ENCODE assay signal across 18 cellular contexts in the genomic region with DNA sequence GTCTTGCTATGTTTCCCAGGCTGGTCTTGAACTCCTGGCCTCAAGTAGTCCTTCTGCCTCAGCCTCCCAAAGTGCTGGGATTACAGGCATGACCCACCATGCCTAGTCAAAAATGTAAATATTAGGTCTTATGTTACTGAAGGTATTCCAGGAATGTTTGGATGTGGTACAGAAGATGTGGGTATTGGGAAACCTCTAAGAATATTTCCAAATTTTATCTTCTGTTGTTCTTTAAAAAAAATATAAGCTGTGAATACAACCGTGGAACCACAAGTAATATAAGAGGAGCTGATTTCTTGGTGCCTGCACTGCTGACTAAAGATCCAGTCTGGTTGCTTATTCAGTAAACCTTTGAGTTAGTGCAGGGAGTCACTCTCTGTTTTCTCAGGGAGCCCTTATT.
DNase-seq lines count a peak whose midpoint lies in the region; TF ChIP-seq lines count a peak whose summit lies in the region.
"Had no signal": no experiment of that assay in that cellular context is flagged by ENCODE, and none has a peak within 500 bp of the region (broad histone marks: within the 10 kb centered on the region; RNA-seq: fewer than 3 reads in every experiment).

No MANE protein-coding gene starts in this region.

- no peaks in the 10 kb centered on the region for H3K36me3 ChIP-seq in tibial nerve

- DNase-seq in Daoy (ENCODE audit: low read depth) (peak; percentile 66), astrocyte of the hippocampus (ENCODE audit: low read depth, low spot score) (peak; percentile 43), fibroblast of peridontal ligament (ENCODE audit: extremely low read depth) (peak; percentile 69), stromal cell of bone marrow (ENCODE audit: low read depth) (peak; percentile 34), ecto neural progenitor cell (ENCODE audit: low spot score) (no peak), NCI-H2171 treated with DMSO at 0.1 percent for 48 hours (lab: John Stamatoyannopoulos, UW) (no peak), tibial nerve (ENCODE audit: low spot score in 2 of 2) (no peak)
- DNase-seq: ACHN, C1 segment of cervical spinal cord, DMS153, NCI-H1048, NCI-H146, NCI-H446, NCI-H774, Right ventricle myocardium superior, SK-N-SH had no signal

- peaks cover 0 to 30% (median 6%) of the 10 kb centered on the region in 4 donors for H3K4me1 ChIP-seq in tibial nerve

- no peak for TF ChIP-seq POLR2A in tibial nerve (IDR thresholded peaks at IDR 0.05)

- no peak overlapping the region for H3K27ac ChIP-seq in tibial nerve
- H3K27ac ChIP-seq: HL-60 had no signal

- no peaks in the 10 kb centered on the region for H3K9me3 ChIP-seq in tibial nerve
- H3K9me3 ChIP-seq: SK-N-SH had no signal

- TF ChIP-seq EP300 in tibial nerve (IDR thresholded peaks at IDR 0.05): no peak

- no peak overlapping the region for H3K4me3 ChIP-seq in tibial nerve
- H3K4me3 ChIP-seq: K562 had no signal

- no peak for TF ChIP-seq CTCF in tibial nerve (IDR thresholded peaks at IDR 0.05)

- H3K27me3 ChIP-seq in tibial nerve: no peaks in the 10 kb centered on the region

- 59 to 66% methylated on average over 1 of the region's 1 CpG for WGBS in tibial nerve, 2 donors

Comparison
In these comparisons a context has a peak if more than half of its experiments do, and no peak if none do; other contexts are left out.
1. DNase-seq: peak in Daoy (single experiment), astrocyte of the hippocampus (single experiment), fibroblast of peridontal ligament (single experiment) and stromal cell of bone marrow (single experiment); none in ecto neural progenitor cell (single experiment), NCI-H2171 treated with DMSO at 0.1 percent for 48 hours (single experiment) and tibial nerve (0 of 2).